Comparison of ENCODE assay signal across 10 cellular contexts in the genomic region with DNA sequence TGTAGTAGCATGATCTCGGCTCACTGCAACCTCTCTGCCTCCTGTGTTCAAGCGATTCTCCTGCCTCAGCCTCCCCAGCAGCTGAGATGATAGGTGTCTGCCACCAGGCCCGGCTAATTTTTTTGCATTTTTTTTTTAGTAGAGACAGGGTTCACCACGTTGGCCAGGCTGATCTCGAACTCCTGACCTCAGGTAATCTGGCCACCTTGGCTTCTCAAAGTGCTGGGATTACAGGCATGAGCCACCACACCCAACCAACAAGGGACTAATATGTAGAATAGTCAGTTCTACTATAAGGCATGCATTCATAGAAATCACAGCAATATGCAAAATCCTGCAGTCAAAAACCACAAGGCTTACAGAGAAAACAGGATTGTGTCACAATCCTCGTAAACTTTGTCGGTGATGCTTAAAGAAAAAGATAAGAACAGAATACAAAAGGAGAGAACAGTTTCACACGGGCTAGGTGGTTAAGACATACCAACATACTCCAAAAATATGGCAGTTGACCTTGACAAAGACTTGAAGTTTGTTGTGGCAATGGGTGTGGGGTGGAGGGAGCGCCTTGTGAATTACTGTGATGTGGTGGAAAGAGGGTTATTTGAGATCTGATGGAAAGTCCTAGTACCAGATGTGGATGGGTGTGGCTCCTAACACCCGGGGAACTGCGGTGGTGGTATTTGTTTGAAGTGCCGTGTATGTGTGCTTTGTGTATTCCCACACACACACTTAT. TPM values are rescaled to one million over a fixed set of nuclear protein-coding genes. Genes with fewer than 3 reads are reported as not detected.
DNase-seq lines count a peak whose midpoint lies in the region; ATAC-seq and TF ChIP-seq lines count a peak whose summit lies in the region.
"Had no signal": no experiment of that assay in that cellular context is flagged by ENCODE, and none has a peak within 500 bp of the region (broad histone marks: within the 10 kb centered on the region; RNA-seq: fewer than 3 reads in every experiment).

No MANE protein-coding gene starts in this region.

- H3K4me3 ChIP-seq in mammary epithelial cell (replicated peaks in 1 of 3; ENCODE audit: insufficient read depth in 1 of 3, low read depth in 2 of 3, low read length in 3 of 3) (no peak overlapping the region), transverse colon (no peak overlapping the region)
- H3K4me3 ChIP-seq: lung had no signal

- peak overlapping the region; percentile 16 for H3K27ac Mint-ChIP-seq in MCF 10A (ENCODE audit: low read depth, unreplicated experiment)

- H3K9me3 ChIP-seq in mammary epithelial cell (replicated peaks; ENCODE audit: insufficient read depth, low read length) (no peaks in the 10 kb centered on the region), transverse colon (no peaks in the 10 kb centered on the region)

- no peak for DNase-seq in MCF 10A (ENCODE audit: unreplicated experiment)
- DNase-seq in mammary epithelial cell: no peak
- DNase-seq in activated CD8-positive, alpha-beta memory T cell treated with anti-CD3 and anti-CD28 coated beads, Interleukin-2, amount 50 U/mL, for 4 hours: peak; percentile 51
- peak; percentile 63 for DNase-seq in fibroblast of peridontal ligament (ENCODE audit: extremely low read depth)
- peak; percentile 57 for DNase-seq in transverse colon
- DNase-seq in HT-29 (ENCODE audit: low spot score): no peak
- DNase-seq in SW 1271 (lab: John Stamatoyannopoulos, UW): no peak
- DNase-seq: OCI-M1 had no signal

- H4K20me1 ChIP-seq in mammary epithelial cell (ENCODE audit: insufficient read depth, low read length): no peaks in the 10 kb centered on the region

- H3K4me3 Mint-ChIP-seq in MCF 10A (ENCODE audit: unreplicated experiment): no peak overlapping the region

- H3K4me1 ChIP-seq in mammary epithelial cell (ENCODE audit: insufficient read depth, low read length): peaks cover 3% of the 10 kb centered on the region
- H3K4me1 ChIP-seq in transverse colon: peaks cover 20 to 90% (median 72%) of the 10 kb centered on the region in 4 donors

- WGBS in mammary epithelial cell (ENCODE audit: low coverage, missing lambda C conversion rate): 81% methylated on average over 12 of the region's 12 CpGs
- 35 to 50% methylated on average over 3 to 12 of the region's 12 CpGs for WGBS in transverse colon (ENCODE audit: low coverage in 1 of 2), 2 donors

- H3K27me3 ChIP-seq in mammary epithelial cell (ENCODE audit: insufficient read depth, low read length) (no peaks in the 10 kb centered on the region), transverse colon (no peaks in the 10 kb centered on the region)

- H3K27ac ChIP-seq in mammary epithelial cell (ENCODE audit: insufficient read depth, low read depth, low read length) (no peak overlapping the region), transverse colon (peak overlapping the region; percentile 77 to 92 (median 82))

- H3K4me1 Mint-ChIP-seq in MCF 10A (ENCODE audit: insufficient read depth, unreplicated experiment): peaks cover 20% of the 10 kb centered on the region

- TF ChIP-seq EP300 in transverse colon (IDR thresholded peaks at IDR 0.05; ENCODE audit: low read depth): no peak

- in situ Hi-C loops in mammary epithelial cell (cut with MboI; ENCODE audit: low sequenced_read_pairs in 2 of 2) (no loop called here), transverse colon (cut with MboI; ENCODE audit: low pct_ligation_motif_present in 1 of 4, low pct_unique_long_range_greater_than_20kb in 1 of 4, low sequenced_read_pairs in 3 of 4) (no loop called here)

- dilution Hi-C loops in mammary epithelial cell (cut with HindIII; ENCODE audit: low sequenced_read_pairs): no loop called here

- no peaks in the 10 kb centered on the region for H3K27me3 Mint-ChIP-seq in MCF 10A (ENCODE audit: insufficient read depth, unreplicated experiment)

- CTCF ChIA-PET in MCF 10A (lab: Yijun Ruan, JAX): interaction anchor here (0.6 kb wide), 1 partner anchor 50 kb away, joined by 3 read pairs; no protein-coding TSS in a partner anchor
- CTCF ChIA-PET in mammary epithelial cell (lab: Charles Lee; ENCODE audit: low non-redundant PET): interaction anchor here (0.6 kb wide), 1 partner anchor 94 kb away, joined by 13 read pairs; a partner anchor contains a TSS

- TF ChIP-seq CTCF in MCF 10A (IDR thresholded peaks at IDR 0.05; ENCODE audit: unreplicated experiment) (no peak), mammary epithelial cell (conservative IDR thresholded peaks at IDR 0.05 in 1 of 2, IDR thresholded peaks at IDR 0.05 in 1 of 2; ENCODE audit: extremely low read depth in 1 of 2, insufficient read depth in 1 of 2, low read depth in 1 of 2, low read length in 2 of 2) (no peak), transverse colon (IDR thresholded peaks at IDR 0.05) (no peak)

- no peak overlapping the region for H3K4me2 ChIP-seq in mammary epithelial cell (ENCODE audit: insufficient read depth, low read depth, low read length)

- H3K9me3 Mint-ChIP-seq in MCF 10A (ENCODE audit: unreplicated experiment): no peaks in the 10 kb centered on the region

- no peak for TF ChIP-seq POLR2A in transverse colon (IDR thresholded peaks at IDR 0.05)

- intact Hi-C loops in MCF 10A (cut with micrococcal nuclease): no loop called here
- intact Hi-C loops in mammary epithelial cell (cut with micrococcal nuclease): no loop called here
- intact Hi-C loops in transverse colon (cut with DNase I; ENCODE audit: low total_unique reads): no loop called here

- H3K9ac ChIP-seq in mammary epithelial cell (ENCODE audit: insufficient read depth, low read length): no peak overlapping the region

- H3K36me3 ChIP-seq in mammary epithelial cell (ENCODE audit: insufficient read depth, low read length): no peaks in the 10 kb centered on the region
- no peaks in the 10 kb centered on the region for H3K36me3 ChIP-seq in transverse colon

- POLR2A ChIA-PET in MCF 10A (lab: Yijun Ruan, JAX): interaction anchor here (0.8 kb wide), 1 partner anchor 22 kb away, joined by 3 read pairs; no protein-coding TSS in a partner anchor

- no peak overlapping the region for H2AFZ ChIP-seq in mammary epithelial cell (ENCODE audit: low read depth, low read length)

- H3K79me2 ChIP-seq in mammary epithelial cell (ENCODE audit: insufficient read depth, low read length): peaks cover 56% of the 10 kb centered on the region

- BruUV-seq in MCF 10A (replicated peaks; lab: Mats Ljungman, UMichigan) (no TSS peak), mammary epithelial cell (replicated peaks; lab: Mats Ljungman, UMichigan) (no TSS peak)

- ATAC-seq in HG03097 (IDR thresholded peaks at IDR 0.05; ENCODE audit: low FRiP score, unreplicated experiment): no peak

- H3K36me3 Mint-ChIP-seq in MCF 10A (ENCODE audit: insufficient read depth, unreplicated experiment): peaks cover 10% of the 10 kb centered on the region

RNA-seq across cellular contexts. Expression of a gene that starts 12.5 kb away (rescaled TPM):
- total RNA-seq in MCF 10A (2022): 54.4 and 57.9 TPM in 2 replicates
- total RNA-seq in mammary epithelial cell: 10 to 100 TPM; 43.6 to 50.7 TPM
- polyA plus RNA-seq in mammary epithelial cell: 59.7 TPM
- polyA minus RNA-seq in mammary epithelial cell: 20.9 TPM
- 100 to 1,000 TPM in 1 of 4 donors, 10 to 100 TPM in 3; 56.5 to 105 (median 74.4) TPM for total RNA-seq in transverse colon
- total RNA-seq in HT-29 (2014; rRNA removed; shearing (Covaris generic)): 247 and 262 TPM in 2 replicates

RNA-seq across cellular contexts. Expression of a gene that starts 13.2 kb away (rescaled TPM):
- total RNA-seq in MCF 10A (2022) (3.9 and 4.7 TPM in 2 replicates), mammary epithelial cell (10 to 100 TPM; 14.3 to 14.7 TPM), transverse colon (10 to 100 TPM in 2 of 4 donors, 1 to 10 TPM in 1, under 1 TPM in 1; 0.40 to 22.7 (median 12.2) TPM)
- 7.0 TPM for polyA plus RNA-seq in mammary epithelial cell
- polyA minus RNA-seq in mammary epithelial cell: not detected
- total RNA-seq in HT-29 (2014; rRNA removed; shearing (Covaris generic)): 25.8 and 26.3 TPM in 2 replicates

RNA-seq across cellular contexts. Expression of a gene that starts 23.1 kb away (rescaled TPM):
- total RNA-seq in MCF 10A (2022): 19.0 and 20.2 TPM in 2 replicates
- total RNA-seq in mammary epithelial cell: 10 to 100 TPM in 1 of 2 donors, 1 to 10 TPM in 1; 3.5 to 23.0 TPM
- 0.91 TPM for polyA plus RNA-seq in mammary epithelial cell
- polyA minus RNA-seq in mammary epithelial cell: 7.4 TPM
- 10 to 100 TPM; 12.2 to 54.7 (median 30.0) TPM for total RNA-seq in transverse colon
- 15.0 and 15.3 TPM in 2 replicates for total RNA-seq in HT-29 (2014; rRNA removed; shearing (Covaris generic))

RNA-seq across cellular contexts. Expression of a gene that starts 40.1 kb away (rescaled TPM):
- total RNA-seq in MCF 10A (2022) (not detected in 2 replicates), mammary epithelial cell (under 1 TPM; 0.49 to 0.50 TPM), transverse colon (100 to 1,000 TPM in 1 of 4 donors, 10 to 100 TPM in 3; 26.2 to 119 (median 57.4) TPM)
- polyA plus RNA-seq in mammary epithelial cell: 0.05 TPM
- polyA minus RNA-seq in mammary epithelial cell: not detected
- 17.6 and 25.6 TPM in 2 replicates for total RNA-seq in HT-29 (2014; rRNA removed; shearing (Covaris generic))

RNA-seq across cellular contexts. Expression of a gene that starts 55.4 kb away (rescaled TPM):
- not detected in 2 replicates for total RNA-seq in MCF 10A (2022)
- total RNA-seq in mammary epithelial cell: 10 to 100 TPM in 1 of 2 donors, 1 to 10 TPM in 1; 2.8 to 19.5 TPM
- polyA plus RNA-seq in mammary epithelial cell: 2.5 TPM
- polyA minus RNA-seq in mammary epithelial cell: not detected
- total RNA-seq in transverse colon: 100 to 1,000 TPM; 425 to 562 (median 519) TPM
- total RNA-seq in HT-29 (2014; rRNA removed; shearing (Covaris generic)): 150 and 176 TPM in 2 replicates

Comparison
In these comparisons a context has a peak if more than half of its experiments do, and no peak if none do; other contexts are left out.
1. DNase-seq: peak in activated CD8-positive, alpha-beta memory T cell treated with anti-CD3 and anti-CD28 coated beads, Interleukin-2, amount 50 U/mL, for 4 hours (single experiment), fibroblast of peridontal ligament (single experiment) and transverse colon (single experiment); none in MCF 10A (single experiment), mammary epithelial cell (single experiment), HT-29 (single experiment) and SW 1271 (0 of 2).